Comparison of ENCODE assay signal across 1 cellular context in genomic region chr16:29009050-29009837, GRCh38.
TF ChIP-seq lines count a peak whose summit lies in the region.

No MANE protein-coding gene starts in this region.

TF ChIP-seq in K562, 482 proteins besides CTCF, POLR2A, EP300 and RAD21 (continued from another document and continues in another):
- TF ChIP-seq ZNF384 (IDR thresholded peaks at IDR 0.05; ENCODE audit: low read depth, low read length): peak; percentile 25; the same call in 1 of the 2 replicates
- peak; percentile 31; the same call in 1 of the 2 replicates for TF ChIP-seq CTBP1 (IDR thresholded peaks at IDR 0.05; ENCODE audit: borderline replicate concordance)
- peak; percentile 82 for TF ChIP-seq ZNF584 (CRISPR knock-in tag; IDR thresholded peaks at IDR 0.05; ENCODE audit: low read depth)
- TF ChIP-seq LCOR (CRISPR knock-in tag; IDR thresholded peaks at IDR 0.05): peak; percentile 98
- TF ChIP-seq, protein P1, sequence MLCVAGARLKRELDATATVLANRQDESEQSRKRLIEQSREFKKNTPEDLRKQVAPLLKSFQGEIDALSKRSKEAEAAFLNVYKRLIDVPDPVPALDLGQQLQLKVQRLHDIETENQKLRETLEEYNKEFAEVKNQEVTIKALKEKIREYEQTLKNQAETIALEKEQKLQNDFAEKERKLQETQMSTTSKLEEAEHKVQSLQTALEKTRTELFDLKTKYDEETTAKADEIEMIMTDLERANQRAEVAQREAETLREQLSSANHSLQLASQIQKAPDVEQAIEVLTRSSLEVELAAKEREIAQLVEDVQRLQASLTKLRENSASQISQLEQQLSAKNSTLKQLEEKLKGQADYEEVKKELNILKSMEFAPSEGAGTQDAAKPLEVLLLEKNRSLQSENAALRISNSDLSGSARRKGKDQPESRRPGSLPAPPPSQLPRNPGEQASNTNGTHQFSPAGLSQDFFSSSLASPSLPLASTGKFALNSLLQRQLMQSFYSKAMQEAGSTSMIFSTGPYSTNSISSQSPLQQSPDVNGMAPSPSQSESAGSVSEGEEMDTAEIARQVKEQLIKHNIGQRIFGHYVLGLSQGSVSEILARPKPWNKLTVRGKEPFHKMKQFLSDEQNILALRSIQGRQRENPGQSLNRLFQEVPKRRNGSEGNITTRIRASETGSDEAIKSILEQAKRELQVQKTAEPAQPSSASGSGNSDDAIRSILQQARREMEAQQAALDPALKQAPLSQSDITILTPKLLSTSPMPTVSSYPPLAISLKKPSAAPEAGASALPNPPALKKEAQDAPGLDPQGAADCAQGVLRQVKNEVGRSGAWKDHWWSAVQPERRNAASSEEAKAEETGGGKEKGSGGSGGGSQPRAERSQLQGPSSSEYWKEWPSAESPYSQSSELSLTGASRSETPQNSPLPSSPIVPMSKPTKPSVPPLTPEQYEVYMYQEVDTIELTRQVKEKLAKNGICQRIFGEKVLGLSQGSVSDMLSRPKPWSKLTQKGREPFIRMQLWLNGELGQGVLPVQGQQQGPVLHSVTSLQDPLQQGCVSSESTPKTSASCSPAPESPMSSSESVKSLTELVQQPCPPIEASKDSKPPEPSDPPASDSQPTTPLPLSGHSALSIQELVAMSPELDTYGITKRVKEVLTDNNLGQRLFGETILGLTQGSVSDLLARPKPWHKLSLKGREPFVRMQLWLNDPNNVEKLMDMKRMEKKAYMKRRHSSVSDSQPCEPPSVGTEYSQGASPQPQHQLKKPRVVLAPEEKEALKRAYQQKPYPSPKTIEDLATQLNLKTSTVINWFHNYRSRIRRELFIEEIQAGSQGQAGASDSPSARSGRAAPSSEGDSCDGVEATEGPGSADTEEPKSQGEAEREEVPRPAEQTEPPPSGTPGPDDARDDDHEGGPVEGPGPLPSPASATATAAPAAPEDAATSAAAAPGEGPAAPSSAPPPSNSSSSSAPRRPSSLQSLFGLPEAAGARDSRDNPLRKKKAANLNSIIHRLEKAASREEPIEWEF (CRISPR knock-in tag; IDR thresholded peaks at IDR 0.05): peak; percentile 88
- TF ChIP-seq MTF1 (CRISPR knock-in tag; IDR thresholded peaks at IDR 0.05; ENCODE audit: borderline replicate concordance): no peak
- TF ChIP-seq ELF1 (tag; IDR thresholded peaks at IDR 0.05): peak; percentile 83
- no peak for TF ChIP-seq SIX5 (IDR thresholded peaks at IDR 0.05; ENCODE audit: borderline replicate concordance in 1 of 2, insufficient read depth in 1 of 2, low read depth in 1 of 2, low read length in 2 of 2)
- TF ChIP-seq KDM4B (IDR thresholded peaks at IDR 0.05; ENCODE audit: borderline replicate concordance in 2 of 2, low read depth in 1 of 2): peak in 1 of 2 experiments; percentile 75; a peak in 1 of 4 replicates
- TF ChIP-seq NFE2L1 (tag; IDR thresholded peaks at IDR 0.05; ENCODE audit: borderline replicate concordance, low read depth): no peak
- TF ChIP-seq TEAD4 (IDR thresholded peaks at IDR 0.05; ENCODE audit: low read length): peak; percentile 91
- no peak for TF ChIP-seq TEAD4 (CRISPR knock-in tag; IDR thresholded peaks at IDR 0.05; ENCODE audit: borderline replicate concordance)
- TF ChIP-seq ELK1 (CRISPR knock-in tag; IDR thresholded peaks at IDR 0.05): no peak
- no peak for TF ChIP-seq ZFP30 (CRISPR knock-in tag; IDR thresholded peaks at IDR 0.05; ENCODE audit: borderline replicate concordance)
- TF ChIP-seq, protein P2, sequence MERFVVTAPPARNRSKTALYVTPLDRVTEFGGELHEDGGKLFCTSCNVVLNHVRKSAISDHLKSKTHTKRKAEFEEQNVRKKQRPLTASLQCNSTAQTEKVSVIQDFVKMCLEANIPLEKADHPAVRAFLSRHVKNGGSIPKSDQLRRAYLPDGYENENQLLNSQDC (CRISPR knock-in tag; IDR thresholded peaks at IDR 0.05): 0 out of 2 replicates have a peak, but pooled peaks have one; percentile 3
- no peak for TF ChIP-seq RBM14 (IDR thresholded peaks at IDR 0.05; ENCODE audit: borderline replicate concordance, insufficient read depth, low read depth, low read length)
- no peak for TF ChIP-seq XRCC4 (IDR thresholded peaks at IDR 0.05; ENCODE audit: extremely low read depth, insufficient read depth, insufficient read length)
- no peak for TF ChIP-seq SIN3B (IDR thresholded peaks at IDR 0.05; ENCODE audit: low read depth)
- no peak for TF ChIP-seq ZNF24 (IDR thresholded peaks at IDR 0.05)
- no peak for TF ChIP-seq SRSF3 (IDR thresholded peaks at IDR 0.05; ENCODE audit: insufficient read depth, low read length)
- peak; percentile 49 to 89; a peak in 3 of 4 replicates for TF ChIP-seq RCOR1 (IDR thresholded peaks at IDR 0.05; ENCODE audit: borderline replicate concordance in 1 of 2, low read depth in 2 of 2, low read length in 2 of 2)
- TF ChIP-seq, protein P3, sequence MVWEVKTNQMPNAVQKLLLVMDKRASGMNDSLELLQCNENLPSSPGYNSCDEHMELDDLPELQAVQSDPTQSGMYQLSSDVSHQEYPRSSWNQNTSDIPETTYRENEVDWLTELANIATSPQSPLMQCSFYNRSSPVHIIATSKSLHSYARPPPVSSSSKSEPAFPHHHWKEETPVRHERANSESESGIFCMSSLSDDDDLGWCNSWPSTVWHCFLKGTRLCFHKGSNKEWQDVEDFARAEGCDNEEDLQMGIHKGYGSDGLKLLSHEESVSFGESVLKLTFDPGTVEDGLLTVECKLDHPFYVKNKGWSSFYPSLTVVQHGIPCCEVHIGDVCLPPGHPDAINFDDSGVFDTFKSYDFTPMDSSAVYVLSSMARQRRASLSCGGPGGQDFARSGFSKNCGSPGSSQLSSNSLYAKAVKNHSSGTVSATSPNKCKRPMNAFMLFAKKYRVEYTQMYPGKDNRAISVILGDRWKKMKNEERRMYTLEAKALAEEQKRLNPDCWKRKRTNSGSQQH (CRISPR knock-in tag; IDR thresholded peaks at IDR 0.05): peak; percentile 90
- TF ChIP-seq ZBTB7A (IDR thresholded peaks at IDR 0.05; ENCODE audit: borderline replicate concordance, control insufficient read depth, low read depth, low read length): peak; percentile 92
- no peak for TF ChIP-seq MEF2A (IDR thresholded peaks at IDR 0.05; ENCODE audit: control insufficient read depth, low read depth, low read length)
- TF ChIP-seq TSC22D4 (tag; IDR thresholded peaks at IDR 0.05): peak; percentile 63; the same call in 1 of the 2 replicates
- TF ChIP-seq ZNF586 (CRISPR knock-in tag; conservative IDR thresholded peaks at IDR 0.05): no peak
- no peak for TF ChIP-seq KLF10 (CRISPR knock-in tag; IDR thresholded peaks at IDR 0.05)
- no peak for TF ChIP-seq ZNF3 (CRISPR knock-in tag; IDR thresholded peaks at IDR 0.05)
- no peak for TF ChIP-seq SFPQ (IDR thresholded peaks at IDR 0.05; ENCODE audit: low read depth, low read length)
- peak; percentile 84 for TF ChIP-seq SMARCA5 (IDR thresholded peaks at IDR 0.05)
- peak; percentile 64; the same call in 1 of the 2 replicates for TF ChIP-seq ZNF780A (CRISPR knock-in tag; IDR thresholded peaks at IDR 0.05)
- no peak for TF ChIP-seq HNRNPH1 (optimal IDR thresholded peaks at IDR 0.05; ENCODE audit: low read depth, low read length)
- no peak for TF ChIP-seq POLR3A (IDR thresholded peaks at IDR 0.05; ENCODE audit: borderline replicate concordance, extremely low read depth, insufficient read depth, insufficient read length)
- TF ChIP-seq RBBP5 (IDR thresholded peaks at IDR 0.05; ENCODE audit: borderline replicate concordance, insufficient read depth, low read length, poor library complexity, severe bottlenecking): no peak
- TF ChIP-seq PRDM10 (IDR thresholded peaks at IDR 0.05; ENCODE audit: partially characterized antibody): peak; percentile 78
- no peak for TF ChIP-seq PURB (CRISPR knock-in tag; IDR thresholded peaks at IDR 0.05; ENCODE audit: low read depth)
- TF ChIP-seq SIN3A (IDR thresholded peaks at IDR 0.05; ENCODE audit: borderline replicate concordance in 2 of 2, control insufficient read depth in 1 of 2, low read depth in 2 of 2, low read length in 2 of 2): no peak
- peak; percentile 23; the same call in 1 of the 2 replicates for TF ChIP-seq ARID2 (IDR thresholded peaks at IDR 0.05)
- no peak for TF ChIP-seq CHD4 (IDR thresholded peaks at IDR 0.05; ENCODE audit: insufficient read depth, insufficient replicate concordance, low read depth, low read length, poor library complexity, severe bottlenecking)
- TF ChIP-seq ELF4 (CRISPR knock-in tag; IDR thresholded peaks at IDR 0.05): peak; percentile 49
- no peak for TF ChIP-seq ZNF398 (CRISPR knock-in tag; IDR thresholded peaks at IDR 0.05)
- TF ChIP-seq CSDE1 (IDR thresholded peaks at IDR 0.05): no peak
- no peak for TF ChIP-seq ZC3H4 (CRISPR knock-in tag; IDR thresholded peaks at IDR 0.05; ENCODE audit: borderline replicate concordance)
- TF ChIP-seq, protein P4, sequence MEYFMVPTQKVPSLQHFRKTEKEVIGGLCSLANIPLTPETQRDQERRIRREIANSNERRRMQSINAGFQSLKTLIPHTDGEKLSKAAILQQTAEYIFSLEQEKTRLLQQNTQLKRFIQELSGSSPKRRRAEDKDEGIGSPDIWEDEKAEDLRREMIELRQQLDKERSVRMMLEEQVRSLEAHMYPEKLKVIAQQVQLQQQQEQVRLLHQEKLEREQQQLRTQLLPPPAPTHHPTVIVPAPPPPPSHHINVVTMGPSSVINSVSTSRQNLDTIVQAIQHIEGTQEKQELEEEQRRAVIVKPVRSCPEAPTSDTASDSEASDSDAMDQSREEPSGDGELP (CRISPR knock-in tag; IDR thresholded peaks at IDR 0.05; ENCODE audit: borderline replicate concordance): peak; percentile 66; the same call in 1 of the 2 replicates
- TF ChIP-seq TAL1 (IDR thresholded peaks at IDR 0.05): peak; percentile 92
- TF ChIP-seq POLR2AphosphoS2 (IDR thresholded peaks at IDR 0.05; ENCODE audit: low read length): no peak
- TF ChIP-seq LEF1 (IDR thresholded peaks at IDR 0.05): peak; percentile 95
- peak; percentile 88; the same call in 1 of the 2 replicates for TF ChIP-seq HLTF (IDR thresholded peaks at IDR 0.05)
- no peak for TF ChIP-seq KDM2B (CRISPR knock-in tag; IDR thresholded peaks at IDR 0.05)
- TF ChIP-seq ZNF778 (CRISPR knock-in tag; IDR thresholded peaks at IDR 0.05): no peak
- no peak for TF ChIP-seq HMG20A (CRISPR knock-in tag; conservative IDR thresholded peaks at IDR 0.05)
- TF ChIP-seq HCFC1 (IDR thresholded peaks at IDR 0.05; ENCODE audit: low read depth, low read length): no peak
- TF ChIP-seq ZNF583 (CRISPR knock-in tag; IDR thresholded peaks at IDR 0.05): peak; percentile 81
- TF ChIP-seq SLC30A9 (CRISPR knock-in tag; IDR thresholded peaks at IDR 0.05): no peak
- TF ChIP-seq MECOM (CRISPR knock-in tag; IDR thresholded peaks at IDR 0.05): no peak; the same call in 1 of the 2 replicates
- no peak for TF ChIP-seq NELFE (IDR thresholded peaks at IDR 0.05; ENCODE audit: insufficient read depth, insufficient read length)
